9 cellular contexts compared by ENCODE assay signal in the genomic region with DNA sequence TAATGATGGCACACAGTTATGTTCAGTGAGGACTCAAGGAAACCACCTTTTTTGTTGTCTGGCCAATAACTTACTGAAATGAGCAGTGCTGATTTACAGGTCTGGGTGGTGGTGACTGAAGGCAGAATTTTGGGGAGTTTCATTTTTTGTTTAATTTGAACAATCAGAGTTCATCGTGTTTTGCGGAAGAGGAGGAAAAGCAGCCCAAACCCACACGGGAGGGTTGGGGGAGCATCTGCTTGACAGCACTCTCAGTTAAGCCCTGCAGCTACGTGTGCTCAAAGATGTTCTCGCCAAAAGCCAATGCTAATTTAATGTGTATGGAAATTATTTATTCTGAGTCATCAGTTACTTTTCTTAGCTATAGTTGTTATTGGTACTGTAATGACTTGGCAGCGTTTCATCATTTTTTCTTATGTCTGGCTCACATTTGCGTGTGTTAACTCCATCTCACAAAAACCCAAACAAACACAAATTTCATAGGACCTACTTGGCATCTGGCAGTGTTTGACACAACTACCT.
DNase-seq lines count a peak whose midpoint lies in the region; ATAC-seq, FAIRE-seq and TF ChIP-seq lines count a peak whose summit lies in the region.
"Had no signal": no experiment of that assay in that cellular context is flagged by ENCODE, and none has a peak within 500 bp of the region (broad histone marks: within the 10 kb centered on the region; RNA-seq: fewer than 3 reads in every experiment).

No MANE protein-coding gene starts in this region.

- H3K4me3 ChIP-seq in choroid plexus epithelial cell (ENCODE audit: low read depth, low read length), result no peak overlapping the region
- no peak overlapping the region for H3K4me3 ChIP-seq in pancreas
- no peak overlapping the region for H3K4me3 ChIP-seq in CD8-positive, alpha-beta T cell (ENCODE audit: low read depth, low read length)
- H3K4me3 ChIP-seq: body of pancreas had no signal

- H3K4me3 Mint-ChIP-seq in stimulated activated effector memory CD8-positive, alpha-beta T cell treated with anti-CD3 and anti-CD28 coated beads, Interleukin-12 subunit alpha, Interleukin-12 subunit beta, amount 100 ng/mL, for 72 hours, result peak overlapping the region; percentile 44
- H3K4me3 Mint-ChIP-seq in CD8-positive, alpha-beta T cell, result no peak overlapping the region

- no peak for TF ChIP-seq CTCF in choroid plexus epithelial cell (conservative IDR thresholded peaks at IDR 0.05; ENCODE audit: low read depth, low read length)
- no peak for TF ChIP-seq CTCF in pancreas (IDR thresholded peaks at IDR 0.05)
- no peak for TF ChIP-seq CTCF in CD8-positive, alpha-beta T cell (IDR thresholded peaks at IDR 0.05)

- no peaks in the 10 kb centered on the region for H3K27me3 ChIP-seq in pancreas
- no peaks in the 10 kb centered on the region for H3K27me3 ChIP-seq in CD8-positive, alpha-beta T cell (ENCODE audit: insufficient read depth, low read length)
- H3K27me3 ChIP-seq: body of pancreas had no signal

- intact Hi-C loops in pancreas (cut with DNase I), result no loop called here
- intact Hi-C loops in CD8-positive, alpha-beta T cell (cut with DNase I, micrococcal nuclease), result no loop called here

- H3K9me3 ChIP-seq in pancreas, result no peaks in the 10 kb centered on the region
- no peaks in the 10 kb centered on the region for H3K9me3 ChIP-seq in CD8-positive, alpha-beta T cell (ENCODE audit: low read length)
- H3K9me3 ChIP-seq: body of pancreas had no signal

- ATAC-seq in stimulated activated effector memory CD8-positive, alpha-beta T cell treated with anti-CD3 and anti-CD28 coated beads, Interleukin-12 subunit alpha, Interleukin-12 subunit beta, amount 100 ng/mL, for 72 hours, result peak; percentile 90
- ATAC-seq in GM18517 (IDR thresholded peaks at IDR 0.05; ENCODE audit: unreplicated experiment) (no peak), pancreas (no peak)
- no peak for ATAC-seq in CD8-positive, alpha-beta T cell
- ATAC-seq: body of pancreas had no signal

- H3K36me3 Mint-ChIP-seq in stimulated activated effector memory CD8-positive, alpha-beta T cell treated with anti-CD3 and anti-CD28 coated beads, Interleukin-12 subunit alpha, Interleukin-12 subunit beta, amount 100 ng/mL, for 72 hours, result peaks cover 10% of the 10 kb centered on the region
- H3K36me3 Mint-ChIP-seq in CD8-positive, alpha-beta T cell, result no peaks in the 10 kb centered on the region

- H3K9me3 Mint-ChIP-seq in stimulated activated effector memory CD8-positive, alpha-beta T cell treated with anti-CD3 and anti-CD28 coated beads, Interleukin-12 subunit alpha, Interleukin-12 subunit beta, amount 100 ng/mL, for 72 hours, result no peaks in the 10 kb centered on the region
- H3K9me3 Mint-ChIP-seq in CD8-positive, alpha-beta T cell, result no peaks in the 10 kb centered on the region

- peak overlapping the region; percentile 92 for H3K27ac Mint-ChIP-seq in stimulated activated effector memory CD8-positive, alpha-beta T cell treated with anti-CD3 and anti-CD28 coated beads, Interleukin-12 subunit alpha, Interleukin-12 subunit beta, amount 100 ng/mL, for 72 hours
- no peak overlapping the region for H3K27ac Mint-ChIP-seq in CD8-positive, alpha-beta T cell

- no peaks in the 10 kb centered on the region for H3K4me1 ChIP-seq in pancreas
- no peaks in the 10 kb centered on the region for H3K4me1 ChIP-seq in CD8-positive, alpha-beta T cell (ENCODE audit: insufficient read depth, low read length)
- H3K4me1 ChIP-seq: body of pancreas had no signal

- DNase-seq in activated T-cell treated with anti-CD3 and anti-CD28 coated beads for 48 hours (ENCODE audit: low read depth), result peak; percentile 19
- no peak for DNase-seq in activated T-cell treated with anti-CD3 and anti-CD28 coated beads for 4 hours
- peak; percentile 86 for DNase-seq in M059J (ENCODE audit: low read depth)
- peak; percentile 47 for DNase-seq in choroid plexus epithelial cell (ENCODE audit: low read depth)
- DNase-seq in stimulated activated effector memory CD8-positive, alpha-beta T cell treated with anti-CD3 and anti-CD28 coated beads, Interleukin-12 subunit alpha, Interleukin-12 subunit beta, amount 100 ng/mL, for 72 hours (ENCODE audit: low spot score in 2 of 2), result peak; percentile 32 to 80
- DNase-seq in pancreas, result no peak
- DNase-seq in CD8-positive, alpha-beta T cell, result no peak
- DNase-seq: body of pancreas had no signal

- H3K4me1 Mint-ChIP-seq in stimulated activated effector memory CD8-positive, alpha-beta T cell treated with anti-CD3 and anti-CD28 coated beads, Interleukin-12 subunit alpha, Interleukin-12 subunit beta, amount 100 ng/mL, for 72 hours, result peaks cover 29% of the 10 kb centered on the region
- H3K4me1 Mint-ChIP-seq in CD8-positive, alpha-beta T cell (ENCODE audit: low read depth), result peaks cover 7% of the 10 kb centered on the region

- H3K27me3 Mint-ChIP-seq in CD8-positive, alpha-beta T cell (ENCODE audit: low read depth), result no peaks in the 10 kb centered on the region

- H3K27ac ChIP-seq in pancreas, result no peak overlapping the region
- H3K27ac ChIP-seq in CD8-positive, alpha-beta T cell (ENCODE audit: low read depth, low read length), result no peak overlapping the region
- H3K27ac ChIP-seq: body of pancreas had no signal

- POLR2A ChIA-PET in CD8-positive, alpha-beta T cell (lab: Charles Lee), result no interaction called here

- FAIRE-seq in pancreas (lab: Jason Lieb, UNC), result no peak

- CTCF ChIA-PET in CD8-positive, alpha-beta T cell (lab: Charles Lee), result no interaction called here

- WGBS in pancreas, 2 donors, result 88 to 92% methylated on average over 7 of the region's 7 CpGs

- H3K36me3 ChIP-seq in pancreas, result no peaks in the 10 kb centered on the region
- no peaks in the 10 kb centered on the region for H3K36me3 ChIP-seq in CD8-positive, alpha-beta T cell (ENCODE audit: insufficient read depth, low read length)

Comparison
In these comparisons a context has a peak if more than half of its experiments do, and no peak if none do; other contexts are left out.
1. DNase-seq: peak in activated T-cell treated with anti-CD3 and anti-CD28 coated beads for 48 hours (single experiment), M059J (single experiment), choroid plexus epithelial cell (single experiment) and stimulated activated effector memory CD8-positive, alpha-beta T cell treated with anti-CD3 and anti-CD28 coated beads, Interleukin-12 subunit alpha, Interleukin-12 subunit beta, amount 100 ng/mL, for 72 hours (2 of 2); none in activated T-cell treated with anti-CD3 and anti-CD28 coated beads for 4 hours (single experiment), pancreas (0 of 6) and CD8-positive, alpha-beta T cell (0 of 7).